In genomic region chr10:59587756-59588140, GRCh38 we compare ENCODE assay signal across 17 cellular contexts.
DNase-seq lines count a peak whose midpoint lies in the region; ATAC-seq and TF ChIP-seq lines count a peak whose summit lies in the region.
"Had no signal": no experiment of that assay in that cellular context is flagged by ENCODE, and none has a peak within 500 bp of the region (broad histone marks: within the 10 kb centered on the region; RNA-seq: fewer than 3 reads in every experiment).

No MANE protein-coding gene starts in this region.

- H3K4me1 Mint-ChIP-seq in stimulated activated effector memory CD8-positive, alpha-beta T cell treated with anti-CD3 and anti-CD28 coated beads, Interleukin-12 subunit alpha, Interleukin-12 subunit beta, amount 100 ng/mL, for 72 hours, result no peaks in the 10 kb centered on the region
- H3K4me1 Mint-ChIP-seq: CD8-positive, alpha-beta memory T cell had no signal

- DNase-seq in mammary epithelial cell (no peak), breast epithelium (ENCODE audit: low spot score in 2 of 2) (no peak), esophagus muscularis mucosa (ENCODE audit: extremely low spot score) (peak; percentile 68), NCI-H345 treated with DMSO at 0.1 percent for 48 hours (lab: John Stamatoyannopoulos, UW; ENCODE audit: unreplicated experiment) (no peak), MM.1S (no peak)
- DNase-seq in stimulated activated effector memory CD8-positive, alpha-beta T cell treated with anti-CD3 and anti-CD28 coated beads, Interleukin-12 subunit alpha, Interleukin-12 subunit beta, amount 100 ng/mL, for 72 hours (ENCODE audit: low spot score in 2 of 2), result no peak
- no peak for DNase-seq in activated naive CD4-positive, alpha-beta T cell treated with anti-CD3 and anti-CD28 coated beads, Interleukin-2, amount 50 U/mL, for 16 hours
- no peak for DNase-seq in activated CD4-positive, CD25-positive, alpha-beta regulatory T cell (lab: John Stamatoyannopoulos, UW)
- DNase-seq: Caco-2; CD8-positive, alpha-beta memory T cell; DND-41; GDM1; HCEC 1CT; HFFc6 had no signal

- BruUV-seq in mammary epithelial cell (replicated peaks; lab: Mats Ljungman, UMichigan), result no TSS peak

- no peak overlapping the region for H3K27ac Mint-ChIP-seq in stimulated activated effector memory CD8-positive, alpha-beta T cell treated with anti-CD3 and anti-CD28 coated beads, Interleukin-12 subunit alpha, Interleukin-12 subunit beta, amount 100 ng/mL, for 72 hours
- H3K27ac Mint-ChIP-seq: CD8-positive, alpha-beta memory T cell; HFFc6 had no signal

- dilution Hi-C loops in mammary epithelial cell (cut with HindIII; ENCODE audit: low sequenced_read_pairs), result loop anchor here (25.0 kb wide), 1 partner anchor 800 kb away; no protein-coding TSS in a partner anchor

- H3K4me2 ChIP-seq in mammary epithelial cell (ENCODE audit: insufficient read depth, low read depth, low read length), result no peak overlapping the region
- H3K4me2 ChIP-seq in MM.1S (ENCODE audit: low read depth, low read length), result no peak overlapping the region
- H3K4me2 ChIP-seq: BLaER1 had no signal

- TF ChIP-seq POLR2A in breast epithelium (IDR thresholded peaks at IDR 0.05) (no peak), esophagus muscularis mucosa (IDR thresholded peaks at IDR 0.05; ENCODE audit: low read depth) (no peak)

- H3K4me1 ChIP-seq in mammary epithelial cell (ENCODE audit: insufficient read depth, low read length) (peaks cover 16% of the 10 kb centered on the region), breast epithelium (no peaks in the 10 kb centered on the region), esophagus muscularis mucosa (peaks cover 0 to 11% (median 5%) of the 10 kb centered on the region in 4 donors), MM.1S (ENCODE audit: low read length) (no peaks in the 10 kb centered on the region)
- H3K4me1 ChIP-seq: BLaER1, Caco-2 had no signal

- no peaks in the 10 kb centered on the region for H3K9me3 ChIP-seq in mammary epithelial cell (replicated peaks; ENCODE audit: insufficient read depth, low read length)
- H3K9me3 ChIP-seq in breast epithelium, result no peaks in the 10 kb centered on the region
- H3K9me3 ChIP-seq in esophagus muscularis mucosa, result no peaks in the 10 kb centered on the region
- no peaks in the 10 kb centered on the region for H3K9me3 ChIP-seq in MM.1S (replicated peaks; ENCODE audit: insufficient read depth, low read length)
- H3K9me3 ChIP-seq: BLaER1, Caco-2 had no signal

- TF ChIP-seq CTCF in mammary epithelial cell (conservative IDR thresholded peaks at IDR 0.05 in 1 of 2, IDR thresholded peaks at IDR 0.05 in 1 of 2; ENCODE audit: extremely low read depth in 1 of 2, insufficient read depth in 1 of 2, low read depth in 1 of 2, low read length in 2 of 2), result no peak
- TF ChIP-seq CTCF in breast epithelium (IDR thresholded peaks at IDR 0.05), result no peak
- TF ChIP-seq CTCF in esophagus muscularis mucosa (IDR thresholded peaks at IDR 0.05), result no peak
- TF ChIP-seq CTCF in MM.1S (IDR thresholded peaks at IDR 0.05; ENCODE audit: low read length), result no peak

- H3K36me3 ChIP-seq in mammary epithelial cell (ENCODE audit: insufficient read depth, low read length) (no peaks in the 10 kb centered on the region), breast epithelium (no peaks in the 10 kb centered on the region), esophagus muscularis mucosa (no peaks in the 10 kb centered on the region), MM.1S (replicated peaks; ENCODE audit: insufficient read depth, low read length) (no peaks in the 10 kb centered on the region)
- H3K36me3 ChIP-seq: BLaER1 had no signal

- H3K36me3 Mint-ChIP-seq in stimulated activated effector memory CD8-positive, alpha-beta T cell treated with anti-CD3 and anti-CD28 coated beads, Interleukin-12 subunit alpha, Interleukin-12 subunit beta, amount 100 ng/mL, for 72 hours, result no peaks in the 10 kb centered on the region
- H3K36me3 Mint-ChIP-seq: CD8-positive, alpha-beta memory T cell had no signal

- no peak overlapping the region for H3K4me3 Mint-ChIP-seq in stimulated activated effector memory CD8-positive, alpha-beta T cell treated with anti-CD3 and anti-CD28 coated beads, Interleukin-12 subunit alpha, Interleukin-12 subunit beta, amount 100 ng/mL, for 72 hours
- H3K4me3 Mint-ChIP-seq: CD8-positive, alpha-beta memory T cell; HFFc6 had no signal

- H2AFZ ChIP-seq in mammary epithelial cell (ENCODE audit: low read depth, low read length) (peak overlapping the region; percentile 66), MM.1S (ENCODE audit: low read length) (no peak overlapping the region)

- H4K20me1 ChIP-seq in mammary epithelial cell (ENCODE audit: insufficient read depth, low read length), result no peaks in the 10 kb centered on the region
- H4K20me1 ChIP-seq in MM.1S (ENCODE audit: insufficient read depth, low read length), result no peaks in the 10 kb centered on the region
- H4K20me1 ChIP-seq: BLaER1 had no signal

- peak overlapping the region; percentile 23 for H3K27ac ChIP-seq in mammary epithelial cell (ENCODE audit: insufficient read depth, low read depth, low read length)
- no peak overlapping the region for H3K27ac ChIP-seq in breast epithelium
- H3K27ac ChIP-seq in esophagus muscularis mucosa (replicated peaks in 1 of 4), result no peak overlapping the region
- no peak overlapping the region for H3K27ac ChIP-seq in MM.1S (ENCODE audit: low read length)
- H3K27ac ChIP-seq: 22Rv1, BLaER1, HL-60 had no signal

- no peak for TF ChIP-seq EP300 in esophagus muscularis mucosa (IDR thresholded peaks at IDR 0.05)

- no peaks in the 10 kb centered on the region for H3K9me2 ChIP-seq in MM.1S (replicated peaks; ENCODE audit: insufficient read depth, low read length)

- intact Hi-C loops in mammary epithelial cell (cut with micrococcal nuclease) (loop anchor here (10.0 kb wide), 2 partner anchors 633 to 1053 kb away; no protein-coding TSS in a partner anchor), breast epithelium (cut with DNase I; ENCODE audit: low total_unique reads) (no loop called here), esophagus muscularis mucosa (cut with DNase I) (loop anchor here (10.0 kb wide), 1 partner anchor 203 kb away; no protein-coding TSS in a partner anchor)

- H3K9me3 Mint-ChIP-seq in stimulated activated effector memory CD8-positive, alpha-beta T cell treated with anti-CD3 and anti-CD28 coated beads, Interleukin-12 subunit alpha, Interleukin-12 subunit beta, amount 100 ng/mL, for 72 hours, result no peaks in the 10 kb centered on the region
- H3K9me3 Mint-ChIP-seq: CD8-positive, alpha-beta memory T cell had no signal

- in situ Hi-C loops in mammary epithelial cell (cut with MboI; ENCODE audit: low sequenced_read_pairs in 2 of 2), result loop anchor here in 1 of 2 donors (10.0 to 25.0 kb wide), 2 partner anchors 343 to 800 kb away; no protein-coding TSS in a partner anchor

- H3K4me3 ChIP-seq in mammary epithelial cell (replicated peaks in 1 of 3; ENCODE audit: insufficient read depth in 1 of 3, low read depth in 2 of 3, low read length in 3 of 3), result no peak overlapping the region
- H3K4me3 ChIP-seq in breast epithelium, result no peak overlapping the region
- H3K4me3 ChIP-seq in esophagus muscularis mucosa, result no peak overlapping the region
- no peak overlapping the region for H3K4me3 ChIP-seq in MM.1S (ENCODE audit: low read length)
- H3K4me3 ChIP-seq: BLaER1 had no signal

- H3K79me2 ChIP-seq in mammary epithelial cell (ENCODE audit: insufficient read depth, low read length) (no peaks in the 10 kb centered on the region), MM.1S (ENCODE audit: low read length) (no peaks in the 10 kb centered on the region)

- WGBS in mammary epithelial cell (ENCODE audit: low coverage, missing lambda C conversion rate), result 57% methylated on average over 2 of the region's 2 CpGs
- WGBS in esophagus muscularis mucosa, result 72% methylated on average over 2 of the region's 2 CpGs

- ATAC-seq in stimulated activated effector memory CD8-positive, alpha-beta T cell treated with anti-CD3 and anti-CD28 coated beads, Interleukin-12 subunit alpha, Interleukin-12 subunit beta, amount 100 ng/mL, for 72 hours, result peak; percentile 27

- CTCF ChIA-PET in mammary epithelial cell (lab: Charles Lee; ENCODE audit: low non-redundant PET), result no interaction called here

- H3K27me3 ChIP-seq in mammary epithelial cell (ENCODE audit: insufficient read depth, low read length) (no peaks in the 10 kb centered on the region), breast epithelium (no peaks in the 10 kb centered on the region), esophagus muscularis mucosa (no peaks in the 10 kb centered on the region), MM.1S (replicated peaks; ENCODE audit: insufficient read depth, low read length) (no peaks in the 10 kb centered on the region)
- H3K27me3 ChIP-seq: BLaER1 had no signal

- no peak overlapping the region for H3K9ac ChIP-seq in mammary epithelial cell (ENCODE audit: insufficient read depth, low read length)
- no peak overlapping the region for H3K9ac ChIP-seq in MM.1S (ENCODE audit: low read length)
- H3K9ac ChIP-seq: BLaER1 had no signal

- no peaks in the 10 kb centered on the region for H3F3A ChIP-seq in MM.1S (ENCODE audit: insufficient read depth, low read length)
